Comparison of ENCODE assay signal across 8 cellular contexts in the genomic region with DNA sequence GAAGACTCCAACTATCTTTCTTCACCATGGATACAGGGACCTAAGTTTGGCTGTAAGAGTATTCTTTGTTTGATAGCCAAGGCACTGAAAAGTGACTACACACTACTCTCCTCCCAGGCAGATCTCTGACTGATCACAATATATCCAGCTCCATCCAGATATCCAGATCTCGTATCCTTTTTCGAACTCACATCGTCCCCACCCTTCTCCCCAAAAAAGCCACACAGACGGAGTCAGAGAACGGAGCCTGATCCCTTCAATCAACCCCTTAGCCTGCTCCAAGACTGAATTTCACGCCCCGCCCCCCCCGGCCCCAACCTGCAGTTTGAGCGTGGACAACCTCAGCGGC. TPM values are rescaled to one million over a fixed set of nuclear protein-coding genes. Genes with fewer than 3 reads are reported as not detected.
A peak's percentile ranks its signal among the peaks of the same experiment; 100 is the strongest.
DNase-seq lines count a peak whose midpoint lies in the region; ATAC-seq, FAIRE-seq and TF ChIP-seq lines count a peak whose summit lies in the region.

No MANE protein-coding gene starts in this region.

- H3K27ac ChIP-seq in brain microvascular endothelial cell: peak overlapping the region; percentile 67
- H3K27ac ChIP-seq in upper lobe of right lung: peak overlapping the region; percentile 83

- peak overlapping the region; percentile 67 for H3K4me3 ChIP-seq in BJ (ENCODE audit: low read depth, low read length)
- H3K4me3 ChIP-seq in brain microvascular endothelial cell (ENCODE audit: low read depth, low read length): peak overlapping the region; percentile 99
- H3K4me3 ChIP-seq in upper lobe of right lung: peak overlapping the region; percentile 88

- no peaks in the 10 kb centered on the region for H3K9me3 ChIP-seq in upper lobe of right lung

- H3K36me3 Mint-ChIP-seq in memory B cell: peaks cover 18% of the 10 kb centered on the region

- peak overlapping the region; percentile 93 for H3K27ac Mint-ChIP-seq in memory B cell

- DNase-seq in BJ (ENCODE audit: low read depth): no peak
- peak; percentile 1 for DNase-seq in brain microvascular endothelial cell
- no peak for DNase-seq in memory B cell (ENCODE audit: low spot score in 2 of 2)
- DNase-seq in upper lobe of right lung: no peak
- no peak for DNase-seq in D721Med (ENCODE audit: insufficient read length, low spot score)

- CTCF ChIA-PET in BJ (lab: Yijun Ruan, JAX): no interaction called here

- in situ Hi-C loops in brain microvascular endothelial cell (cut with HindIII; ENCODE audit: low pct_ligation_motif_present, low sequenced_read_pairs): no loop called here

- ATAC-seq in HG03159 (IDR thresholded peaks at IDR 0.05; ENCODE audit: unreplicated experiment): peak; percentile 6
- ATAC-seq in memory B cell (ENCODE audit: low read depth): no peak
- ATAC-seq in upper lobe of right lung: no peak
- ATAC-seq in HG03045 (IDR thresholded peaks at IDR 0.05; ENCODE audit: unreplicated experiment): no peak
- ATAC-seq in HG02884 (IDR thresholded peaks at IDR 0.05; ENCODE audit: unreplicated experiment): no peak

- intact Hi-C loops in upper lobe of right lung (cut with DNase I): no loop called here

- FAIRE-seq in D721Med (lab: Jason Lieb, UNC): no peak

- no peaks in the 10 kb centered on the region for H3K27me3 Mint-ChIP-seq in memory B cell

- peaks cover 11% of the 10 kb centered on the region for H3K9me3 Mint-ChIP-seq in memory B cell

- H3K27me3 ChIP-seq in BJ (ENCODE audit: control insufficient read depth, insufficient read depth, low read length) (no peaks in the 10 kb centered on the region), brain microvascular endothelial cell (replicated peaks) (no peaks in the 10 kb centered on the region), upper lobe of right lung (no peaks in the 10 kb centered on the region)

- peaks cover 13% of the 10 kb centered on the region for H3K4me1 ChIP-seq in upper lobe of right lung

- H3K36me3 ChIP-seq in BJ (ENCODE audit: control insufficient read depth, insufficient read depth, low read length) (no peaks in the 10 kb centered on the region), brain microvascular endothelial cell (replicated peaks) (no peaks in the 10 kb centered on the region), upper lobe of right lung (no peaks in the 10 kb centered on the region)

- peak overlapping the region; percentile 94 for H3K4me3 Mint-ChIP-seq in memory B cell

- TF ChIP-seq CTCF in BJ (IDR thresholded peaks at IDR 0.05; ENCODE audit: insufficient read depth, low read depth, low read length): no peak
- TF ChIP-seq CTCF in brain microvascular endothelial cell (IDR thresholded peaks at IDR 0.05; ENCODE audit: low read depth, low read length, missing control alignments): no peak
- TF ChIP-seq CTCF in upper lobe of right lung (IDR thresholded peaks at IDR 0.05): no peak
- TF ChIP-seq CTCF in D721Med (IDR thresholded peaks at IDR 0.05; ENCODE audit: insufficient read depth, missing control alignments): no peak

- POLR2A ChIA-PET in BJ (lab: Charles Lee): interaction anchor here (0.7 kb wide), 1 partner anchor 40 kb away, joined by 4 read pairs; no protein-coding TSS in a partner anchor

- peaks cover 15% of the 10 kb centered on the region for H3K4me1 Mint-ChIP-seq in memory B cell

RNA-seq across cellular contexts. Expression of gene DHX57, which starts 0.5 kb away (rescaled TPM):
- 10.0 and 15.2 TPM in 2 replicates for polyA plus RNA-seq in BJ (2011; rRNA removed)
- 13.4 and 13.7 TPM in 2 replicates for polyA minus RNA-seq in BJ (2011; rRNA and poly(A)+ RNA removed)
- 15.1 TPM for total RNA-seq in upper lobe of right lung

RNA-seq across cellular contexts. Expression of gene MORN2, which starts 0.6 kb away (rescaled TPM):
- polyA plus RNA-seq in BJ (2011; rRNA removed): 10.7 and 20.3 TPM in 2 replicates
- 1.4 and 2.1 TPM in 2 replicates for polyA minus RNA-seq in BJ (2011; rRNA and poly(A)+ RNA removed)
- total RNA-seq in upper lobe of right lung: 6.4 TPM

RNA-seq across cellular contexts. Expression of gene ARHGEF33, which starts 14.5 kb away (rescaled TPM):
- polyA plus RNA-seq in BJ (2011; rRNA removed): 0.23 and 0.31 TPM in 2 replicates
- polyA minus RNA-seq in BJ (2011; rRNA and poly(A)+ RNA removed): 0.10 and 0.24 TPM in 2 replicates
- total RNA-seq in upper lobe of right lung: 1.3 TPM
